8 cellular contexts compared by ENCODE assay signal in genomic region chr4:4541040-4541631, GRCh38. TPM values are rescaled to one million over a fixed set of nuclear protein-coding genes. Genes with fewer than 3 reads are reported as not detected.
DNase-seq lines count a peak whose midpoint lies in the region; ATAC-seq and TF ChIP-seq lines count a peak whose summit lies in the region.

No MANE protein-coding gene starts in this region.

- peaks cover 3 to 29% (median 4%) of the 10 kb centered on the region in 3 donors for H3K36me3 Mint-ChIP-seq in CD8-positive, alpha-beta memory T cell
- H3K36me3 Mint-ChIP-seq in nephron (ENCODE audit: low read depth), result peaks cover 8% of the 10 kb centered on the region

- peaks cover 62 to 82% (median 74%) of the 10 kb centered on the region in 3 donors for H3K4me1 Mint-ChIP-seq in CD8-positive, alpha-beta memory T cell
- H3K4me1 Mint-ChIP-seq in nephron, result peaks cover 43% of the 10 kb centered on the region

- POLR2A ChIA-PET in CD8-positive, alpha-beta memory T cell (lab: Charles Lee), result interaction anchor here (2.0 kb wide), 1 partner anchor 33 kb away, joined by 8 read pairs; no protein-coding TSS in a partner anchor

- peak overlapping the region; percentile 90 to 99 (median 96) for H3K27ac Mint-ChIP-seq in CD8-positive, alpha-beta memory T cell
- H3K27ac Mint-ChIP-seq in nephron, result peak overlapping the region; percentile 78 to 95 (median 92)

- no peaks in the 10 kb centered on the region for H3K27me3 Mint-ChIP-seq in CD8-positive, alpha-beta memory T cell
- no peaks in the 10 kb centered on the region for H3K27me3 Mint-ChIP-seq in nephron (ENCODE audit: low read depth)

- H3K9me3 Mint-ChIP-seq in CD8-positive, alpha-beta memory T cell, result no peaks in the 10 kb centered on the region
- H3K9me3 Mint-ChIP-seq in nephron, result no peaks in the 10 kb centered on the region

- peak overlapping the region; percentile 79 for H3K27ac ChIP-seq in CD8-positive, alpha-beta memory T cell (ENCODE audit: low read depth, low read length)

- no peaks in the 10 kb centered on the region for H3K9me3 ChIP-seq in CD8-positive, alpha-beta memory T cell (ENCODE audit: low read length)

- peaks cover 32% of the 10 kb centered on the region for H3K4me1 ChIP-seq in CD8-positive, alpha-beta memory T cell (ENCODE audit: insufficient read depth, low read length)

- no peaks in the 10 kb centered on the region for H3K36me3 ChIP-seq in CD8-positive, alpha-beta memory T cell (ENCODE audit: insufficient read depth, low read length)

- peak; percentile 37 for ATAC-seq in GM21526 (IDR thresholded peaks at IDR 0.05; ENCODE audit: low FRiP score, unreplicated experiment)

- no peaks in the 10 kb centered on the region for H3K27me3 ChIP-seq in CD8-positive, alpha-beta memory T cell (ENCODE audit: insufficient read depth, low read length, poor library complexity, severe bottlenecking)

- TF ChIP-seq CTCF in fibroblast of pulmonary artery (IDR thresholded peaks at IDR 0.05; ENCODE audit: low read length, missing control alignments), result no peak
- no peak for TF ChIP-seq CTCF in nephron (IDR thresholded peaks at IDR 0.05; ENCODE audit: unreplicated experiment in 3 of 3)

- peak in 3 of 5 donors; percentile 7 to 46 (median 14) for DNase-seq in CD8-positive, alpha-beta memory T cell
- peak; percentile 48 for DNase-seq in LHCN-M2 (ENCODE audit: low read depth)
- DNase-seq in activated CD4-positive, alpha-beta T cell treated with anti-CD3 and anti-CD28 coated beads, Interleukin-2, amount 50 U/mL, for 48 hours, result peak; percentile 29 to 46
- peak; percentile 61 for DNase-seq in fibroblast of pulmonary artery (ENCODE audit: low read depth)
- no peak for DNase-seq in putamen (ENCODE audit: low spot score)
- no peak for DNase-seq in SHP77 treated with DMSO at 0.1 percent for 48 hours (lab: John Stamatoyannopoulos, UW)

- peak overlapping the region; percentile 94 for H3K4me3 ChIP-seq in CD8-positive, alpha-beta memory T cell (ENCODE audit: low read length)
- H3K4me3 ChIP-seq in fibroblast of pulmonary artery (replicated peaks; ENCODE audit: low read depth, low read length), result peak overlapping the region; percentile 83

- CTCF ChIA-PET in CD8-positive, alpha-beta memory T cell (lab: Charles Lee), result interaction anchor here (0.9 to 2.1 kb wide), 5 partner anchors 16 to 34 kb away, joined by 5 to 7 read pairs (median 5); no protein-coding TSS in a partner anchor

- H3K4me3 Mint-ChIP-seq in CD8-positive, alpha-beta memory T cell, result peak overlapping the region; percentile 94 to 100 (median 97)
- peak overlapping the region; percentile 96 to 98 (median 97) for H3K4me3 Mint-ChIP-seq in nephron

RNA-seq across cellular contexts. Expression of gene STX18, which starts 0.7 kb away (rescaled TPM):
- 10 to 100 TPM; 25.2 to 27.1 TPM for total RNA-seq in CD8-positive, alpha-beta memory T cell
- polyA plus RNA-seq in CD8-positive, alpha-beta memory T cell, result 24.7 TPM
- 22.7 and 29.2 TPM in 2 replicates for total RNA-seq in LHCN-M2 (2014; rRNA removed)
- 17.5 TPM for polyA plus RNA-seq in LHCN-M2 (2012)

Comparison
In these comparisons a context has a peak if more than half of its experiments do, and no peak if none do; other contexts are left out.
1. DNase-seq: peak in CD8-positive, alpha-beta memory T cell (3 of 5), LHCN-M2 (single experiment), activated CD4-positive, alpha-beta T cell treated with anti-CD3 and anti-CD28 coated beads, Interleukin-2, amount 50 U/mL, for 48 hours (2 of 2) and fibroblast of pulmonary artery (single experiment); none in putamen (single experiment) and SHP77 treated with DMSO at 0.1 percent for 48 hours (single experiment).